ENCODE assay signal across 31 cellular contexts in genomic region chr18:68909579-68909978, GRCh38.
"Had no signal": no experiment of that assay in that cellular context is flagged by ENCODE, and none has a peak within 500 bp of the region (broad histone marks: within the 10 kb centered on the region; RNA-seq: fewer than 3 reads in every experiment).

No MANE protein-coding gene starts in this region.

- H2AFZ ChIP-seq: PC-9 had no signal

- H3K9me3 ChIP-seq: MG63, SJSA1 had no signal

- H3K4me3 ChIP-seq: K562, MG63, PC-9, SJSA1, SK-N-MC had no signal

- DNase-seq: Kasumi-1, KG1, MG63, NCI-H1048, NCI-H1092 treated with DMSO at 0.1 percent for 48 hours, NCI-H1105 treated with DMSO at 0.1 percent for 48 hours, NCI-H1417, NCI-H1436, NCI-H146, NCI-H1694, NCI-H187, NCI-H1930, NCI-H2029 treated with DMSO at 0.1 percent for 48 hours, NCI-H2081 treated with DMSO at 0.1 percent for 48 hours, NCI-H2107, NCI-H2171, NCI-H2227 treated with DMSO at 0.1 percent for 48 hours, NCI-H345, NCI-H446, NCI-H510A treated with DMSO at 0.1 percent for 48 hours, NCI-H524 treated with DMSO at 0.1 percent for 48 hours, NCI-H526 treated with DMSO at 0.1 percent for 48 hours, NCI-H774, PC-9, Right ventricle myocardium superior, SHP77 treated with DMSO at 0.1 percent for 48 hours, T-cell had no signal

- ATAC-seq: K562, Panc1, T-cell had no signal

- H3K4me1 ChIP-seq: SJSA1 had no signal

- H3K4me2 ChIP-seq: PC-9 had no signal

- H3K36me3 ChIP-seq: MG63, SJSA1 had no signal

- H3K27ac ChIP-seq: PC-9, SJSA1, SK-N-MC had no signal

- H3K27me3 ChIP-seq: MG63 had no signal
